ENCODE assay signal across 21 cellular contexts in the genomic region with DNA sequence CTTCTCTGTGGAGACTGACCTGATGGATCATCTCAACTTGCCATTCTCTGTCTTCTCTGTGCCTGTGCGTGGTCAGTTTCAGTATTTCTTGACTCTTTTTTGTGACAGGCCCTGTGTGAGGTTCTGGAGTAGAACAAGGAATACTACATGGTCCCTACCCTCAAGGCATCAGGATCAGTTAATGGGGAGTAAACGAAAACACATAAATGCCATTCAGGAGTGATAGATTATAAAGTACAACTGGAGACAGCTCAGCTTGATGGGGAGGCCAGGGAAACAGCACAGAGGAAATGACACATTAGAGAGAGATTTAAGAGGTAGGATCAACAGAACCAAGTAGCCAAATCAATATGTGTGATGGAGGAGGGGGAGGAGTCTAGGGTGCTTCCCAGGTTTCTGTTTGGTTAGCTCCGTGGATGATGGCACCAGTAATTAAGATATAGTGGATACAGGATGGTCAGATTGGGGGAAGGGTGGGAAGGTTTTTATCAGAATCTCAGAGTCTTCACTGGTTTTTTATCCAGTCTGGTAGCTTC.
A peak's percentile ranks its signal among the peaks of the same experiment; 100 is the strongest.
DNase-seq lines count a peak whose midpoint lies in the region; ATAC-seq and FAIRE-seq lines count a peak whose summit lies in the region.
"Had no signal": no experiment of that assay in that cellular context is flagged by ENCODE, and none has a peak within 500 bp of the region (broad histone marks: within the 10 kb centered on the region; RNA-seq: fewer than 3 reads in every experiment).

No MANE protein-coding gene starts in this region.

- H3K27ac Mint-ChIP-seq in effector memory CD8-positive, alpha-beta T cell, result no peak overlapping the region
- H3K27ac Mint-ChIP-seq: activated CD4-positive, alpha-beta T cell treated with anti-CD3 and anti-CD28 coated beads, Interleukin-2, amount 10 ng/mL, durations not matched to agents 7 days and 5 days; activated naive CD8-positive, alpha-beta T cell treated with anti-CD3 and anti-CD28 coated beads for 36 hours; CD4-positive, alpha-beta T cell had no signal

- no peak for FAIRE-seq in HTR-8/SVneo (lab: Jason Lieb, UNC)
- FAIRE-seq: colon had no signal

- no peaks in the 10 kb centered on the region for H3K4me1 Mint-ChIP-seq in effector memory CD8-positive, alpha-beta T cell (ENCODE audit: low read depth in 2 of 2)
- H3K4me1 Mint-ChIP-seq: activated CD4-positive, alpha-beta T cell treated with anti-CD3 and anti-CD28 coated beads, Interleukin-2, amount 10 ng/mL, durations not matched to agents 7 days and 5 days; activated naive CD8-positive, alpha-beta T cell treated with anti-CD3 and anti-CD28 coated beads for 36 hours had no signal

- peaks cover 0 to 1% of the 10 kb centered on the region in 2 donors for H3K9me3 Mint-ChIP-seq in effector memory CD8-positive, alpha-beta T cell
- H3K9me3 Mint-ChIP-seq: activated CD4-positive, alpha-beta T cell treated with anti-CD3 and anti-CD28 coated beads, Interleukin-2, amount 10 ng/mL, durations not matched to agents 7 days and 5 days; activated naive CD8-positive, alpha-beta T cell treated with anti-CD3 and anti-CD28 coated beads for 36 hours had no signal

- ATAC-seq in HG03469 (IDR thresholded peaks at IDR 0.05; ENCODE audit: unreplicated experiment), result no peak
- ATAC-seq in effector memory CD8-positive, alpha-beta T cell (replicated peaks), result no peak
- ATAC-seq: stimulated activated naive CD8-positive, alpha-beta T cell treated with anti-CD3 and anti-CD28 coated beads, Interleukin-15, Interleukin-2, amounts not matched to agents 100 U/mL and 50 U/mL, for 24 hours had no signal

- peaks cover 15 to 19% of the 10 kb centered on the region in 2 donors for H3K27me3 Mint-ChIP-seq in effector memory CD8-positive, alpha-beta T cell
- H3K27me3 Mint-ChIP-seq: activated CD4-positive, alpha-beta T cell treated with anti-CD3 and anti-CD28 coated beads, Interleukin-2, amount 10 ng/mL, durations not matched to agents 7 days and 5 days; CD4-positive, alpha-beta T cell had no signal

- H3K4me3 Mint-ChIP-seq in effector memory CD8-positive, alpha-beta T cell, result no peak overlapping the region
- H3K4me3 Mint-ChIP-seq: activated CD4-positive, alpha-beta T cell treated with anti-CD3 and anti-CD28 coated beads, Interleukin-2, amount 10 ng/mL, durations not matched to agents 7 days and 5 days; activated naive CD8-positive, alpha-beta T cell treated with anti-CD3 and anti-CD28 coated beads for 36 hours; CD4-positive, alpha-beta T cell had no signal

- DNase-seq in DMS153 (lab: John Stamatoyannopoulos, UW) (peak; percentile 81), HTR-8/SVneo (ENCODE audit: insufficient read length, low spot score) (peak; percentile 7), NCI-H69 (lab: John Stamatoyannopoulos, UW) (peak; percentile 69), glomerular visceral epithelial cell (ENCODE audit: extremely low spot score) (peak; percentile 6), H4 (ENCODE audit: low spot score) (no peak), inferior parietal cortex (ENCODE audit: extremely low spot score) (no peak)
- no peak for DNase-seq in effector memory CD8-positive, alpha-beta T cell
- DNase-seq: activated CD4-positive, alpha-beta T cell treated with anti-CD3 and anti-CD28 coated beads, Interleukin-2, amount 10 ng/mL, durations not matched to agents 7 days and 5 days; activated naive CD8-positive, alpha-beta T cell treated with anti-CD3 and anti-CD28 coated beads for 36 hours; CD4-positive, alpha-beta T cell; DMS79 treated with DMSO at 0.1 percent for 48 hours; Karpas-422; NCI-H1048; NCI-H2171; NCI-H774; SIG-M5; stimulated activated CD4-positive, alpha-beta T cell treated with anti-CD3 and anti-CD28 coated beads, Interleukin-4, amount 100 ng/mL, for 1 hour; stimulated activated naive CD8-positive, alpha-beta T cell treated with anti-CD3 and anti-CD28 coated beads, Interleukin-15, Interleukin-2, amounts not matched to agents 100 U/mL and 50 U/mL, for 24 hours; tibial artery had no signal

- peaks cover 4% of the 10 kb centered on the region for H3K36me3 Mint-ChIP-seq in effector memory CD8-positive, alpha-beta T cell (ENCODE audit: insufficient read depth)
- H3K36me3 Mint-ChIP-seq: activated naive CD8-positive, alpha-beta T cell treated with anti-CD3 and anti-CD28 coated beads for 36 hours had no signal

Comparison
In these comparisons a context has a peak if more than half of its experiments do, and no peak if none do; other contexts are left out.
1. DNase-seq: peak in DMS153 (single experiment), HTR-8/SVneo (single experiment), NCI-H69 (single experiment) and glomerular visceral epithelial cell (single experiment); none in H4 (single experiment), inferior parietal cortex (single experiment) and effector memory CD8-positive, alpha-beta T cell (0 of 3).